In genomic region chr18:50689578-50689977, GRCh38 we compare ENCODE assay signal across 8 cellular contexts.
"Had no signal": no experiment of that assay in that cellular context is flagged by ENCODE, and none has a peak within 500 bp of the region (broad histone marks: within the 10 kb centered on the region; RNA-seq: fewer than 3 reads in every experiment).

No MANE protein-coding gene starts in this region.

- H3K4me3 ChIP-seq: GM12878 had no signal

- FAIRE-seq: G401.6, GM12878, GM12891, GM12892, GM18507, GM19239 had no signal

- ATAC-seq: GM12878 had no signal

- DNase-seq: GDM1, GF-D8 had no signal
